ENCODE assay signal across 8 cellular contexts in genomic region chr5:179804599-179804947, GRCh38. TPM values are rescaled to one million over a fixed set of nuclear protein-coding genes. Genes with fewer than 3 reads are reported as not detected.
DNase-seq lines count a peak whose midpoint lies in the region; ATAC-seq and TF ChIP-seq lines count a peak whose summit lies in the region.

No MANE protein-coding gene starts in this region.

- H2AFZ ChIP-seq in neuronal stem cell (ENCODE audit: low read length), result no peak overlapping the region

- peak overlapping the region; percentile 74 to 94 (median 87) for H3K27ac Mint-ChIP-seq in brain
- peak overlapping the region in 3 of 6 donors; percentile 40 to 95 (median 85) for H3K27ac Mint-ChIP-seq in naive B cell

- H3K4ac ChIP-seq in neuronal stem cell (ENCODE audit: low read length), result no peak overlapping the region

- H3K4me1 ChIP-seq in neuronal stem cell (ENCODE audit: control insufficient read depth in 2 of 2, insufficient read depth in 1 of 2, low read depth in 1 of 2, low read length in 2 of 2), result peaks cover 14 to 27% of the 10 kb centered on the region in 2 donors

- no CpG with 5 or more reads among the region's 6 CpGs for WGBS in neuronal stem cell (ENCODE audit: extremely low coverage in 2 of 2, insufficient read length in 2 of 2, insufficient replicate concordance in 1 of 2), 2 donors

- peaks cover 8% of the 10 kb centered on the region for H3K79me1 ChIP-seq in neuronal stem cell (ENCODE audit: low read depth, low read length)

- no peak overlapping the region for H2BK5ac ChIP-seq in neuronal stem cell (ENCODE audit: low read length)

- no peak overlapping the region for H4K8ac ChIP-seq in neuronal stem cell (ENCODE audit: low read depth, low read length)

- H3K36me3 ChIP-seq in neuronal stem cell (replicated peaks in 1 of 2; ENCODE audit: control insufficient read depth in 2 of 2, insufficient read depth in 2 of 2, low read length in 2 of 2), result peaks cover 10 to 29% of the 10 kb centered on the region in 2 donors

- H3K4me3 ChIP-seq in HL-60 (replicated peaks; ENCODE audit: insufficient read depth, low read length), result peak overlapping the region; percentile 72
- no peak overlapping the region for H3K4me3 ChIP-seq in neuronal stem cell (ENCODE audit: low read length in 2 of 2)

- H3K4me3 Mint-ChIP-seq in brain, result peak overlapping the region; percentile 84 to 90 (median 85)
- peak overlapping the region; percentile 41 to 90 (median 88) for H3K4me3 Mint-ChIP-seq in naive B cell

- in situ Hi-C loops in G401 (cut with HindIII; ENCODE audit: low sequenced_read_pairs), result no loop called here

- H3K4me1 Mint-ChIP-seq in brain (peaks cover 31% of the 10 kb centered on the region), naive B cell (peaks cover 26 to 37% (median 33%) of the 10 kb centered on the region in 3 donors)

- TF ChIP-seq CTCF in 22Rv1 (IDR thresholded peaks at IDR 0.05) (no peak), HL-60 (IDR thresholded peaks at IDR 0.05; ENCODE audit: insufficient read depth, low read length) (no peak), brain (conservative IDR thresholded peaks at IDR 0.05) (no peak)

- DNase-seq in HL-60 (ENCODE audit: low read depth in 1 of 2, low spot score in 1 of 2) (no peak), naive B cell (no peak), neuronal stem cell (ENCODE audit: low spot score) (no peak), G401 (ENCODE audit: low spot score) (no peak), DMS114 treated with DMSO at 0.1 percent for 48 hours (lab: John Stamatoyannopoulos, UW; ENCODE audit: unreplicated experiment) (no peak)

- H3K27ac ChIP-seq in 22Rv1, result peak overlapping the region; percentile 90
- peak overlapping the region; percentile 97 for H3K27ac ChIP-seq in HL-60 (replicated peaks)
- no peak overlapping the region for H3K27ac ChIP-seq in neuronal stem cell (replicated peaks; ENCODE audit: low read length)

- H4K91ac ChIP-seq in neuronal stem cell (ENCODE audit: low read depth, low read length, poor library complexity), result no peak overlapping the region

- H3K9me3 Mint-ChIP-seq in brain, result no peaks in the 10 kb centered on the region
- no peaks in the 10 kb centered on the region for H3K9me3 Mint-ChIP-seq in naive B cell

- H3K27me3 Mint-ChIP-seq in brain (no peaks in the 10 kb centered on the region), naive B cell (no peaks in the 10 kb centered on the region)

- H3K14ac ChIP-seq in neuronal stem cell (ENCODE audit: low read length), result no peak overlapping the region

- no peak overlapping the region for H2BK12ac ChIP-seq in neuronal stem cell (ENCODE audit: low read length)

- H2AK5ac ChIP-seq in neuronal stem cell (ENCODE audit: low read depth, low read length), result no peak overlapping the region

- no peak for ATAC-seq in naive B cell (ENCODE audit: low read depth in 2 of 2)
- no peak for ATAC-seq in GM19035 (IDR thresholded peaks at IDR 0.05; ENCODE audit: unreplicated experiment)

- H3K36me3 Mint-ChIP-seq in brain (peaks cover 9% of the 10 kb centered on the region), naive B cell (peaks cover 0 to 8% of the 10 kb centered on the region in 2 donors)

- H2BK120ac ChIP-seq in neuronal stem cell (ENCODE audit: low read depth, low read length), result no peak overlapping the region

- H3K23ac ChIP-seq in neuronal stem cell (ENCODE audit: low read depth, low read length, poor library complexity), result no peak overlapping the region

- H2BK15ac ChIP-seq in neuronal stem cell (ENCODE audit: low read length), result no peak overlapping the region

- H3K27me3 ChIP-seq in HL-60 (ENCODE audit: insufficient read depth, poor library complexity, severe bottlenecking) (no peaks in the 10 kb centered on the region), neuronal stem cell (ENCODE audit: control insufficient read depth in 3 of 3, insufficient read depth in 3 of 3, low read depth in 1 of 3, low read length in 3 of 3) (no peaks in the 10 kb centered on the region)

- no peak overlapping the region for H3K9ac ChIP-seq in neuronal stem cell (ENCODE audit: low read depth, low read length, poor library complexity)

- H3K18ac ChIP-seq in neuronal stem cell (ENCODE audit: low read length), result no peak overlapping the region

- H3K9me3 ChIP-seq in neuronal stem cell (replicated peaks in 1 of 2; ENCODE audit: control insufficient read depth in 2 of 2, insufficient read depth in 1 of 2, low read depth in 1 of 2, low read length in 2 of 2), result no peaks in the 10 kb centered on the region

- H3K4me2 ChIP-seq in neuronal stem cell (ENCODE audit: insufficient read depth, low read length, poor library complexity, severe bottlenecking), result no peak overlapping the region

RNA-seq across cellular contexts. Expression of gene MGAT4B, which starts 2.1 kb away (rescaled TPM):
- polyA plus RNA-seq in brain (ENCODE audit: insufficient read depth, low read depth, low replicate concordance) (174 TPM), naive B cell (ENCODE audit: low read depth in 6 of 6) (10 to 100 TPM in 3 of 6 donors, 1 to 10 TPM in 3; 6.2 to 17.3 (median 9.5) TPM)
- 61.3 TPM for polyA plus RNA-seq in neuronal stem cell (2013, experiment 1 of 2)
- 59.4 TPM for polyA plus RNA-seq in neuronal stem cell (2013, experiment 2 of 2)
- total RNA-seq in G401 (2014; rRNA removed; shearing (Covaris generic)), result 122 and 128 TPM in 2 replicates

RNA-seq across cellular contexts. Expression of gene LTC4S, which starts 10.8 kb away (rescaled TPM):
- polyA plus RNA-seq in brain (ENCODE audit: insufficient read depth, low read depth, low replicate concordance), result 1.9 TPM
- polyA plus RNA-seq in naive B cell (ENCODE audit: low read depth in 6 of 6), result under 1 TPM in 3 of 6 donors, not detected in 3; 0.49 to 0.82 (median 0.63) TPM
- polyA plus RNA-seq in neuronal stem cell (2013, experiment 1 of 2), result 1.1 TPM
- 1.1 TPM for polyA plus RNA-seq in neuronal stem cell (2013, experiment 2 of 2)
- 7.1 and 9.4 TPM in 2 replicates for total RNA-seq in G401 (2014; rRNA removed; shearing (Covaris generic))

RNA-seq across cellular contexts. Expression of gene SQSTM1, which starts 16.1 kb away (rescaled TPM):
- polyA plus RNA-seq in brain (ENCODE audit: insufficient read depth, low read depth, low replicate concordance), result 235 TPM
- 100 to 1,000 TPM; 177 to 246 (median 194) TPM for polyA plus RNA-seq in naive B cell (ENCODE audit: low read depth in 6 of 6)
- 52.6 TPM for polyA plus RNA-seq in neuronal stem cell (2013, experiment 1 of 2)
- polyA plus RNA-seq in neuronal stem cell (2013, experiment 2 of 2), result 53.4 TPM
- total RNA-seq in G401 (2014; rRNA removed; shearing (Covaris generic)), result 139 and 150 TPM in 2 replicates

RNA-seq across cellular contexts. Expression of gene MRNIP, which starts 54.0 kb away (rescaled TPM):
- polyA plus RNA-seq in brain (ENCODE audit: insufficient read depth, low read depth, low replicate concordance), result 24.3 TPM
- 10 to 100 TPM in 5 of 6 donors, 1 to 10 TPM in 1; 4.4 to 21.2 (median 16.6) TPM for polyA plus RNA-seq in naive B cell (ENCODE audit: low read depth in 6 of 6)
- 39.6 TPM for polyA plus RNA-seq in neuronal stem cell (2013, experiment 1 of 2)
- 39.2 TPM for polyA plus RNA-seq in neuronal stem cell (2013, experiment 2 of 2)
- 22.0 and 38.5 TPM in 2 replicates for total RNA-seq in G401 (2014; rRNA removed; shearing (Covaris generic))
